In genomic region chrX:14864626-14865025, GRCh38 we compare ENCODE assay signal across 24 cellular contexts. TPM values are rescaled to one million over a fixed set of nuclear protein-coding genes. Genes with fewer than 3 reads are reported as not detected.
DNase-seq lines count a peak whose midpoint lies in the region; TF ChIP-seq lines count a peak whose summit lies in the region.
"Had no signal": no experiment of that assay in that cellular context is flagged by ENCODE, and none has a peak within 500 bp of the region (broad histone marks: within the 10 kb centered on the region; RNA-seq: fewer than 3 reads in every experiment).

No MANE protein-coding gene starts in this region.

- peaks cover 36% of the 10 kb centered on the region for H3K9me3 Mint-ChIP-seq in nephron progenitor cell
- H3K9me3 Mint-ChIP-seq in Calu3 (ENCODE audit: low read depth, unreplicated experiment): no peaks in the 10 kb centered on the region

- in situ Hi-C loops in astrocyte of the spinal cord (cut with HindIII; ENCODE audit: low sequenced_read_pairs): no loop called here

- intact Hi-C loops in Calu3 (cut with micrococcal nuclease; ENCODE audit: unreplicated experiment): no loop called here

- CTCF ChIA-PET in Calu3 (lab: Charles Lee): no interaction called here

- no peak overlapping the region for H3K4me3 Mint-ChIP-seq in nephron progenitor cell
- no peak overlapping the region for H3K4me3 Mint-ChIP-seq in Calu3 (ENCODE audit: low read depth, unreplicated experiment)
- H3K4me3 Mint-ChIP-seq: activated CD4-positive, alpha-beta T cell treated with anti-CD3 and anti-CD28 coated beads, Interleukin-2, amount 10 ng/mL, durations not matched to agents 7 days and 5 days; B cell; neural progenitor cell; T-helper 1 cell treated with Interleukin-12 subunit alpha and Interleukin-12 subunit beta and Interleukin-4 antibody, amounts not matched to agents 30 μg/mL and 1 μg/mL, for 36 hours had no signal

- BruUV-seq in Calu3 (replicated peaks; lab: Mats Ljungman, UMichigan): no TSS peak

- DNase-seq in HCEC 1CT (peak; percentile 55), astrocyte of the spinal cord (ENCODE audit: low read depth, low spot score) (peak; percentile 13), fibroblast of pulmonary artery (ENCODE audit: low read depth) (peak; percentile 35), substantia nigra (lab: John Stamatoyannopoulos, UW) (no peak), nephron progenitor cell (no peak), NCI-H748 treated with DMSO at 0.1 percent for 48 hours (lab: John Stamatoyannopoulos, UW) (no peak), Calu3 (no peak)
- DNase-seq in stimulated activated CD4-positive, alpha-beta T cell treated with anti-CD3 and anti-CD28 coated beads, Interleukin-12 subunit alpha, Interleukin-12 subunit beta, amount 100 ng/mL, for 4 hours: no peak
- DNase-seq: activated CD4-positive, alpha-beta T cell treated with anti-CD3 and anti-CD28 coated beads, Interleukin-2, amount 10 ng/mL, durations not matched to agents 7 days and 5 days; activated CD8-positive, alpha-beta memory T cell treated with anti-CD3 and anti-CD28 coated beads, Interleukin-2, amount 50 U/mL, for 48 hours; activated gamma-delta T cell treated with Interleukin-2 at 50 U/mL for 16 hours; amygdala; Caco-2; Kasumi-1; left cardiac atrium; NCI-H1105 treated with DMSO at 0.1 percent for 48 hours; NCI-H2107; NCI-H524 treated with DMSO at 0.1 percent for 48 hours; Right ventricle myocardium superior; thyroid gland had no signal

- TF ChIP-seq CTCF in astrocyte of the spinal cord (IDR thresholded peaks at IDR 0.05; ENCODE audit: low read depth, low read length) (no peak), fibroblast of pulmonary artery (IDR thresholded peaks at IDR 0.05; ENCODE audit: low read length, missing control alignments) (no peak), nephron progenitor cell (IDR thresholded peaks at IDR 0.05) (no peak), Calu3 (IDR thresholded peaks at IDR 0.05; ENCODE audit: unreplicated experiment) (no peak)

- H3K27ac ChIP-seq in substantia nigra (ENCODE audit: low read depth, low read length, poor library complexity, severe bottlenecking): peak overlapping the region; percentile 82
- H3K27ac ChIP-seq: coronary artery, neural progenitor cell, thyroid gland had no signal

- H3K27ac Mint-ChIP-seq in nephron progenitor cell (no peak overlapping the region), Calu3 (ENCODE audit: unreplicated experiment) (no peak overlapping the region)
- H3K27ac Mint-ChIP-seq: activated CD4-positive, alpha-beta T cell treated with anti-CD3 and anti-CD28 coated beads, Interleukin-2, amount 10 ng/mL, durations not matched to agents 7 days and 5 days; B cell; neural progenitor cell; T-helper 1 cell treated with Interleukin-12 subunit alpha and Interleukin-12 subunit beta and Interleukin-4 antibody, amounts not matched to agents 30 μg/mL and 1 μg/mL, for 36 hours had no signal

- H3K4me1 Mint-ChIP-seq in nephron progenitor cell (no peaks in the 10 kb centered on the region), Calu3 (ENCODE audit: low read depth, unreplicated experiment) (no peaks in the 10 kb centered on the region)
- H3K4me1 Mint-ChIP-seq: B cell, neural progenitor cell had no signal

- H3K4me3 ChIP-seq in astrocyte of the spinal cord (ENCODE audit: low read depth, low read length) (no peak overlapping the region), fibroblast of pulmonary artery (replicated peaks; ENCODE audit: low read depth, low read length) (no peak overlapping the region)
- H3K4me3 ChIP-seq: coronary artery, neural progenitor cell, thyroid gland had no signal

- H3K27me3 Mint-ChIP-seq in nephron progenitor cell (ENCODE audit: low read depth, poor library complexity) (peaks cover 2% of the 10 kb centered on the region), Calu3 (ENCODE audit: unreplicated experiment) (no peaks in the 10 kb centered on the region)
- H3K27me3 Mint-ChIP-seq: activated CD4-positive, alpha-beta T cell treated with anti-CD3 and anti-CD28 coated beads, Interleukin-2, amount 10 ng/mL, durations not matched to agents 7 days and 5 days; B cell had no signal

- peaks cover 35% of the 10 kb centered on the region for H3K36me3 Mint-ChIP-seq in nephron progenitor cell (ENCODE audit: low read depth)
- H3K36me3 Mint-ChIP-seq in Calu3 (ENCODE audit: insufficient read depth, unreplicated experiment): peaks cover 13% of the 10 kb centered on the region

RNA-seq across cellular contexts. Expression of gene FANCB, which starts 8.2 kb away (rescaled TPM):
- total RNA-seq in Calu3 (2022): 13.6 and 14.1 TPM in 2 replicates

RNA-seq across cellular contexts. Expression of gene MOSPD2, which starts 8.6 kb away (rescaled TPM):
- total RNA-seq in Calu3 (2022): 20.4 and 21.2 TPM in 2 replicates

Comparison
In these comparisons a context has a peak if more than half of its experiments do, and no peak if none do; other contexts are left out.
1. DNase-seq: peak in HCEC 1CT (single experiment), astrocyte of the spinal cord (single experiment) and fibroblast of pulmonary artery (single experiment); none in substantia nigra (0 of 49), stimulated activated CD4-positive, alpha-beta T cell treated with anti-CD3 and anti-CD28 coated beads, Interleukin-12 subunit alpha, Interleukin-12 subunit beta, amount 100 ng/mL, for 4 hours (single experiment), nephron progenitor cell (single experiment), NCI-H748 treated with DMSO at 0.1 percent for 48 hours (single experiment) and Calu3 (single experiment).